In genomic region chr2:172113617-172114016, GRCh38 we compare ENCODE assay signal across 10 cellular contexts. TPM values are rescaled to one million over a fixed set of nuclear protein-coding genes. Genes with fewer than 3 reads are reported as not detected.
DNase-seq lines count a peak whose midpoint lies in the region; ATAC-seq and TF ChIP-seq lines count a peak whose summit lies in the region.
"Had no signal": no experiment of that assay in that cellular context is flagged by ENCODE, and none has a peak within 500 bp of the region (broad histone marks: within the 10 kb centered on the region; RNA-seq: fewer than 3 reads in every experiment).

No MANE protein-coding gene starts in this region.

- H3K4me2 ChIP-seq in PC-3 (ENCODE audit: low read length) = no peak overlapping the region

- DNase-seq in Right ventricle myocardium superior = no peak
- DNase-seq in cardiac septum (ENCODE audit: low spot score) = no peak
- DNase-seq in PC-3 = peak; percentile 56
- DNase-seq in activated CD8-positive, alpha-beta memory T cell treated with anti-CD3 and anti-CD28 coated beads, Interleukin-2, amount 50 U/mL, for 48 hours = no peak
- no peak for DNase-seq in natural killer cell treated with Interleukin-12 subunit alpha and Interleukin-12 subunit beta and Interleukin-15 and Interleukin-18, amount 100 ng/mL, for 72 hours (ENCODE audit: low spot score)

- POLR2A ChIA-PET in PC-3 (lab: Charles Lee; ENCODE audit: unreplicated experiment) = interaction anchor here (0.6 to 0.7 kb wide), 2 partner anchors 17 to 381 kb away, joined by 3 to 4 read pairs; no protein-coding TSS in a partner anchor

- no peaks in the 10 kb centered on the region for H3K36me3 ChIP-seq in PC-3 (ENCODE audit: low read depth, low read length)
- H3K36me3 ChIP-seq in gastroesophageal sphincter = no peaks in the 10 kb centered on the region

- H3F3A ChIP-seq in PC-3 (ENCODE audit: low read length, unreplicated experiment) = peaks cover 2% of the 10 kb centered on the region

- no peak overlapping the region for H3K27ac ChIP-seq in PC-3 (ENCODE audit: low read length)
- no peak overlapping the region for H3K27ac ChIP-seq in gastroesophageal sphincter

- intact Hi-C loops in Right ventricle myocardium superior (cut with DNase I) (loop anchor here (10.0 kb wide), 2 partner anchors 409 to 539 kb away; no protein-coding TSS in a partner anchor), cardiac septum (cut with DNase I) (no loop called here), PC-3 (cut with micrococcal nuclease) (no loop called here)

- 12 to 13% methylated on average over 2 of the region's 2 CpGs for WGBS in gastroesophageal sphincter (ENCODE audit: low coverage in 1 of 2), 2 donors

- H3K27me3 ChIP-seq in PC-3 (ENCODE audit: low read length) (no peaks in the 10 kb centered on the region), gastroesophageal sphincter (peaks cover 46% of the 10 kb centered on the region)

- no peak overlapping the region for H3K4me3 ChIP-seq in PC-3 (ENCODE audit: low read length)
- no peak overlapping the region for H3K4me3 ChIP-seq in gastroesophageal sphincter

- no peak overlapping the region for H3K4me3 Mint-ChIP-seq in natural killer cell treated with Interleukin-12 subunit alpha and Interleukin-12 subunit beta and Interleukin-15 and Interleukin-18, amount 100 ng/mL, for 72 hours
- H3K4me3 Mint-ChIP-seq: activated naive CD8-positive, alpha-beta T cell had no signal

- TF ChIP-seq CTCF in PC-3 (conservative IDR thresholded peaks at IDR 0.05; ENCODE audit: low read depth, low read length) (peak; percentile 65), gastroesophageal sphincter (IDR thresholded peaks at IDR 0.05) (peak in 3 of 4 experiments; percentile 31 to 47 (median 46))

- no peaks in the 10 kb centered on the region for H3K9me2 ChIP-seq in PC-3 (replicated peaks; ENCODE audit: low read length)

- H3K27ac Mint-ChIP-seq in natural killer cell treated with Interleukin-12 subunit alpha and Interleukin-12 subunit beta and Interleukin-15 and Interleukin-18, amount 100 ng/mL, for 72 hours = no peak overlapping the region
- H3K27ac Mint-ChIP-seq: activated naive CD8-positive, alpha-beta T cell had no signal

- H3K9me3 Mint-ChIP-seq in natural killer cell treated with Interleukin-12 subunit alpha and Interleukin-12 subunit beta and Interleukin-15 and Interleukin-18, amount 100 ng/mL, for 72 hours = no peaks in the 10 kb centered on the region

- H3K36me3 Mint-ChIP-seq in natural killer cell treated with Interleukin-12 subunit alpha and Interleukin-12 subunit beta and Interleukin-15 and Interleukin-18, amount 100 ng/mL, for 72 hours = no peaks in the 10 kb centered on the region
- H3K36me3 Mint-ChIP-seq: activated naive CD8-positive, alpha-beta T cell had no signal

- TF ChIP-seq POLR2A in gastroesophageal sphincter (IDR thresholded peaks at IDR 0.05) = no peak

- H3K79me2 ChIP-seq in PC-3 (ENCODE audit: low read length) = no peaks in the 10 kb centered on the region

- H3K9ac ChIP-seq in PC-3 (ENCODE audit: low read length) = no peak overlapping the region

- BruUV-seq in PC-3 (replicated peaks; lab: Mats Ljungman, UMichigan) = no TSS peak

- no peaks in the 10 kb centered on the region for H3K9me3 ChIP-seq in PC-3 (ENCODE audit: low read length)
- H3K9me3 ChIP-seq in gastroesophageal sphincter = no peaks in the 10 kb centered on the region

- peak; percentile 49 for ATAC-seq in Right ventricle myocardium superior (ENCODE audit: poor library complexity)
- ATAC-seq in PC-3 = peak; percentile 68
- no peak for ATAC-seq in gastroesophageal sphincter
- no peak for ATAC-seq in HG03460 (IDR thresholded peaks at IDR 0.05; ENCODE audit: unreplicated experiment)
- no peak for ATAC-seq in natural killer cell treated with Interleukin-12 subunit alpha and Interleukin-12 subunit beta and Interleukin-15 and Interleukin-18, amount 100 ng/mL, for 72 hours
- ATAC-seq in GM18517 (IDR thresholded peaks at IDR 0.05; ENCODE audit: unreplicated experiment) = no peak

- peaks cover 26 to 31% of the 10 kb centered on the region in 2 donors for H3K27me3 Mint-ChIP-seq in natural killer cell treated with Interleukin-12 subunit alpha and Interleukin-12 subunit beta and Interleukin-15 and Interleukin-18, amount 100 ng/mL, for 72 hours

- no peak for TF ChIP-seq EP300 in gastroesophageal sphincter (IDR thresholded peaks at IDR 0.05)

- H2AFZ ChIP-seq in PC-3 (ENCODE audit: low read length) = no peak overlapping the region

- H3K4me1 ChIP-seq in PC-3 (ENCODE audit: insufficient read depth, low read length) (peaks cover 3% of the 10 kb centered on the region), gastroesophageal sphincter (no peaks in the 10 kb centered on the region)

- peaks cover 0 to 4% of the 10 kb centered on the region in 2 donors for H3K4me1 Mint-ChIP-seq in natural killer cell treated with Interleukin-12 subunit alpha and Interleukin-12 subunit beta and Interleukin-15 and Interleukin-18, amount 100 ng/mL, for 72 hours (ENCODE audit: low read depth in 2 of 2)

- CTCF ChIA-PET in PC-3 (lab: Charles Lee) = interaction anchor here (0.6 to 1.1 kb wide), 3 partner anchors 14 to 520 kb away, joined by 3 to 5 read pairs (median 3); no protein-coding TSS in a partner anchor

- H4K20me1 ChIP-seq in PC-3 (ENCODE audit: low read length) = no peaks in the 10 kb centered on the region

RNA-seq across cellular contexts. Expression of gene DLX2, which starts 10.9 kb away (rescaled TPM):
- not detected for total RNA-seq in Right ventricle myocardium superior
- total RNA-seq in cardiac septum = not detected
- total RNA-seq in PC-3 (2014; rRNA removed) = 0.29 and 1.4 TPM in 2 replicates
- not detected for total RNA-seq in gastroesophageal sphincter
- under 1 TPM in 1 of 2 donors, not detected in 1; 0.25 TPM for total RNA-seq in natural killer cell treated with Interleukin-12 subunit alpha and Interleukin-12 subunit beta and Interleukin-15 and Interleukin-18, amount 100 ng/mL, for 72 hours
- total RNA-seq: subcutaneous adipose tissue had no signal

RNA-seq across cellular contexts. Expression of gene DLX1, which starts 28.3 kb away (rescaled TPM):
- total RNA-seq in Right ventricle myocardium superior (not detected), cardiac septum (not detected), PC-3 (2014; rRNA removed) (7.6 and 13.2 TPM in 2 replicates), gastroesophageal sphincter (under 1 TPM in 1 of 4 donors, not detected in 3; 0.40 TPM)
- total RNA-seq in natural killer cell treated with Interleukin-12 subunit alpha and Interleukin-12 subunit beta and Interleukin-15 and Interleukin-18, amount 100 ng/mL, for 72 hours = not detected
- total RNA-seq: subcutaneous adipose tissue had no signal

Comparison
In these comparisons a context has a peak if more than half of its experiments do, and no peak if none do; other contexts are left out.
1. ATAC-seq: peak in Right ventricle myocardium superior (single experiment) and PC-3 (single experiment); none in gastroesophageal sphincter (single experiment), HG03460 (single experiment), natural killer cell treated with Interleukin-12 subunit alpha and Interleukin-12 subunit beta and Interleukin-15 and Interleukin-18, amount 100 ng/mL, for 72 hours (0 of 2) and GM18517 (single experiment).